ENCODE assay signal across 3 cellular contexts in the genomic region with DNA sequence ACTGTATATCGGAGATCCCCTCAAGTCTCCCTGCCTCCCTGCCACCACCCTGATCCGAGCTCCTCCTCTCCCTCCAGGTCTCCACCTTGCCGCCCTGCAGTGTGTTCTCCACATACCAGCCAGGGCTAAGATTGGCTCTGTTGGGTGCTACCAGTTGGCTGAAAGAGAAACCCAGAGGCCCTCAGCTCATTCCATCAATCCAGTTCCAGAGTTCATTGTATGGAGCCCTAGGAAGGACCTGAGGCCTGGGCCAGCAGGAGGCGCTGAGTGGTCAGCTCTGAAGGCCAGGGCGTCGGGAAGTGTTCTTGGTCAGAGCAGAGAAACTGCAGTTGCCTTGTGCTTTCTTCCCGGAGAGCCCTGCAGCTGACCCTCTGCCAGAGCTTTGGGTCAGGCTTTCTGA.
A peak's percentile ranks its signal among the peaks of the same experiment; 100 is the strongest.
TF ChIP-seq lines count a peak whose summit lies in the region.

No MANE protein-coding gene starts in this region.

TF ChIP-seq in Ishikawa, 13 proteins besides CTCF, POLR2A, EP300 and RAD21:
- TF ChIP-seq NFIC (IDR thresholded peaks at IDR 0.05) (no peak), TEAD4 (IDR thresholded peaks at IDR 0.05) (no peak), CREB1 (IDR thresholded peaks at IDR 0.05; ENCODE audit: low read depth) (no peak), TCF12 (IDR thresholded peaks at IDR 0.05; ENCODE audit: low read depth) (no peak)
- TF ChIP-seq, protein P1, sequence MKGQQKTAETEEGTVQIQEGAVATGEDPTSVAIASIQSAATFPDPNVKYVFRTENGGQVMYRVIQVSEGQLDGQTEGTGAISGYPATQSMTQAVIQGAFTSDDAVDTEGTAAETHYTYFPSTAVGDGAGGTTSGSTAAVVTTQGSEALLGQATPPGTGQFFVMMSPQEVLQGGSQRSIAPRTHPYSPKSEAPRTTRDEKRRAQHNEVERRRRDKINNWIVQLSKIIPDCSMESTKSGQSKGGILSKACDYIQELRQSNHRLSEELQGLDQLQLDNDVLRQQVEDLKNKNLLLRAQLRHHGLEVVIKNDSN (IDR thresholded peaks at IDR 0.05) = no peak

TF ChIP-seq in GM12878, 131 proteins besides CTCF, POLR2A, EP300 and RAD21:
- peak; percentile 42; the same call in 1 of the 2 replicates for TF ChIP-seq EED (IDR thresholded peaks at IDR 0.05; ENCODE audit: low read depth)
- TF ChIP-seq SP1 (IDR thresholded peaks at IDR 0.05; ENCODE audit: low read depth, low read length) = no peak
- TF ChIP-seq SMC3 (IDR thresholded peaks at IDR 0.05; ENCODE audit: borderline replicate concordance, low read length) = peak; percentile 45; the same call in 1 of the 2 replicates
- TF ChIP-seq YY1 (IDR thresholded peaks at IDR 0.05; ENCODE audit: low read depth, low read length) = 0 out of 2 replicates have a peak, but pooled peaks have one; percentile 21
- TF ChIP-seq, protein P2, sequence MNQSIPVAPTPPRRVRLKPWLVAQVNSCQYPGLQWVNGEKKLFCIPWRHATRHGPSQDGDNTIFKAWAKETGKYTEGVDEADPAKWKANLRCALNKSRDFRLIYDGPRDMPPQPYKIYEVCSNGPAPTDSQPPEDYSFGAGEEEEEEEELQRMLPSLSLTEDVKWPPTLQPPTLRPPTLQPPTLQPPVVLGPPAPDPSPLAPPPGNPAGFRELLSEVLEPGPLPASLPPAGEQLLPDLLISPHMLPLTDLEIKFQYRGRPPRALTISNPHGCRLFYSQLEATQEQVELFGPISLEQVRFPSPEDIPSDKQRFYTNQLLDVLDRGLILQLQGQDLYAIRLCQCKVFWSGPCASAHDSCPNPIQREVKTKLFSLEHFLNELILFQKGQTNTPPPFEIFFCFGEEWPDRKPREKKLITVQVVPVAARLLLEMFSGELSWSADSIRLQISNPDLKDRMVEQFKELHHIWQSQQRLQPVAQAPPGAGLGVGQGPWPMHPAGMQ (IDR thresholded peaks at IDR 0.05; ENCODE audit: borderline replicate concordance) = no peak

TF ChIP-seq in HepG2, 621 proteins besides CTCF, POLR2A, EP300 and RAD21:
- no peak for TF ChIP-seq MIER3 (CRISPR knock-in tag; IDR thresholded peaks at IDR 0.05; ENCODE audit: borderline replicate concordance)
- TF ChIP-seq KDM1A (CRISPR knock-in tag; IDR thresholded peaks at IDR 0.05) = no peak
- TF ChIP-seq DMAP1 (CRISPR knock-in tag; IDR thresholded peaks at IDR 0.05) = no peak
- peak; percentile 29; the same call in 1 of the 2 replicates for TF ChIP-seq STAG1 (CRISPR knock-in tag; IDR thresholded peaks at IDR 0.05)
- TF ChIP-seq, protein P3, sequence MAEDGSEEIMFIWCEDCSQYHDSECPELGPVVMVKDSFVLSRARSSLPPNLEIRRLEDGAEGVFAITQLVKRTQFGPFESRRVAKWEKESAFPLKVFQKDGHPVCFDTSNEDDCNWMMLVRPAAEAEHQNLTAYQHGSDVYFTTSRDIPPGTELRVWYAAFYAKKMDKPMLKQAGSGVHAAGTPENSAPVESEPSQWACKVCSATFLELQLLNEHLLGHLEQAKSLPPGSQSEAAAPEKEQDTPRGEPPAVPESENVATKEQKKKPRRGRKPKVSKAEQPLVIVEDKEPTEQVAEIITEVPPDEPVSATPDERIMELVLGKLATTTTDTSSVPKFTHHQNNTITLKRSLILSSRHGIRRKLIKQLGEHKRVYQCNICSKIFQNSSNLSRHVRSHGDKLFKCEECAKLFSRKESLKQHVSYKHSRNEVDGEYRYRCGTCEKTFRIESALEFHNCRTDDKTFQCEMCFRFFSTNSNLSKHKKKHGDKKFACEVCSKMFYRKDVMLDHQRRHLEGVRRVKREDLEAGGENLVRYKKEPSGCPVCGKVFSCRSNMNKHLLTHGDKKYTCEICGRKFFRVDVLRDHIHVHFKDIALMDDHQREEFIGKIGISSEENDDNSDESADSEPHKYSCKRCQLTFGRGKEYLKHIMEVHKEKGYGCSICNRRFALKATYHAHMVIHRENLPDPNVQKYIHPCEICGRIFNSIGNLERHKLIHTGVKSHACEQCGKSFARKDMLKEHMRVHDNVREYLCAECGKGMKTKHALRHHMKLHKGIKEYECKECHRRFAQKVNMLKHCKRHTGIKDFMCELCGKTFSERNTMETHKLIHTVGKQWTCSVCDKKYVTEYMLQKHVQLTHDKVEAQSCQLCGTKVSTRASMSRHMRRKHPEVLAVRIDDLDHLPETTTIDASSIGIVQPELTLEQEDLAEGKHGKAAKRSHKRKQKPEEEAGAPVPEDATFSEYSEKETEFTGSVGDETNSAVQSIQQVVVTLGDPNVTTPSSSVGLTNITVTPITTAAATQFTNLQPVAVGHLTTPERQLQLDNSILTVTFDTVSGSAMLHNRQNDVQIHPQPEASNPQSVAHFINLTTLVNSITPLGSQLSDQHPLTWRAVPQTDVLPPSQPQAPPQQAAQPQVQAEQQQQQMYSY (CRISPR knock-in tag; IDR thresholded peaks at IDR 0.05) = peak; percentile 92
- no peak for TF ChIP-seq MBNL3 (CRISPR knock-in tag; conservative IDR thresholded peaks at IDR 0.05)
